In the genomic region with DNA sequence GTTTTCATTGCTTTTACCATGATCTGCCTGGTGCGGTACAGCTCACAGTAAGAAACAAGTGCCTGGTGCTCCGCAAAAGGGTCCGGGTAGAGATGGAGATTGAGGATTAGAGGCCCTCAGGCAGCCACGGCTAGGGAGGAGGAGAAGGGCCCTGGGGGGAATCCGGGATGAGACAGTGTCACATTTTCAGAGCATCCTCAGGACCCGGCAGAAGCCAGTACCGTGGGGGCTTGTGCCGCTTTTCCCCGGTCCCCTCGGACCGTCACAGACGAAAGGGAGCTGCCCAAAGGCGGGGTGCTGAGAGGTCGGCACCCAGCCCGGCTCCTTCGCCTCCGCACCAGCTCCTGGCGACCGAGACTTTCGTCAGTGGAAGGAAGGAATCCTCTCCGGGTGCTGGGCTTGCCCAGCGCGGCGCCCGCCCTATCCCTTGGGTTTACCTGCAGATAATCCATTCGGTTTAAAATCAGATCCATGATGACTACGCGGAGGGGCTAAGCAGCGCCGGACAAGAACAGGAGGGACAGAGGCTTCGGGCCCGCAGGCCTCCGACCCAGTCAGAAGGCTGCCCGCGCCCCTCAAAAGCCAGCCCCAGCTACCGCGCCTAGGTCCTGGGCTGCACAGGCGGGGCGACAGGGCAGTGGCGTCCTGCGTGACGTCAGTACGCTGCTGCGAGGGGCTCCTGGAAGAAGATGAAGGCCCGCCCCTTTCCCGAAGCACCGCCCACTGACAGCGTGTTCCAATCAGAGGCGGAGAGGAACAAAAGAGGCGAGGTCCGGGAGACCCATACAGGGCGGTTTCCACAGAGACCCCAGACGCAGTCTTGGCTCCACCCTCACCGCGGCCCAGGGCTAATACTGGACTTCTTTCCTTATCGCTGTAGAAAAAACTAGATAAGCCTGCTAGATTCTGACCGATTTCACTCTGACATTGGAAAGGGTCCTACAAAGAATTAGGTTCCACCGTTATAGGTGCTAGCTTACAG, we compare ENCODE assay signal across 8 cellular contexts. TPM values are rescaled to one million over a fixed set of nuclear protein-coding genes. Genes with fewer than 3 reads are reported as not detected.
A peak's percentile ranks its signal among the peaks of the same experiment; 100 is the strongest.
DNase-seq lines count a peak whose midpoint lies in the region; ATAC-seq and TF ChIP-seq lines count a peak whose summit lies in the region.

BBS7 (minus strand) TSS at position 634 of the 982 bp plus-strand sequence; CDS start at position 473, 161 bp downstream.

- H3K4me1 Mint-ChIP-seq in activated T-helper 1 cell treated with anti-CD3 and anti-CD28 coated beads, Interleukin-12 subunit alpha, Interleukin-12 subunit beta, Interleukin-2, Interleukin-4 antibody, amounts not matched to agents 30 ng/mL and 10 ng/mL and 1 ng/mL, durations not matched to agents 14 hours and 24 hours and 36 hours (ENCODE audit: low read depth): peaks cover 23% of the 10 kb centered on the region

- H2AFZ ChIP-seq in Karpas-422 (ENCODE audit: low read length): peak within 1 kb of the TSS; percentile 97

- TF ChIP-seq POLR2A in esophagus squamous epithelium (IDR thresholded peaks at IDR 0.05): peak in 2 of 4 donors; percentile 56 to 73

- peaks cover 22% of the 10 kb centered on the region for H3K27me3 Mint-ChIP-seq in activated T-helper 1 cell treated with anti-CD3 and anti-CD28 coated beads, Interleukin-12 subunit alpha, Interleukin-12 subunit beta, Interleukin-2, Interleukin-4 antibody, amounts not matched to agents 30 ng/mL and 10 ng/mL and 1 ng/mL, durations not matched to agents 14 hours and 24 hours and 36 hours (ENCODE audit: insufficient read depth)

- peak within 1 kb of the TSS; percentile 88 for H3K9ac ChIP-seq in Karpas-422 (ENCODE audit: low read length)

- intact Hi-C loops in activated T-helper 1 cell treated with anti-CD3 and anti-CD28 coated beads, Interleukin-12 subunit alpha, Interleukin-12 subunit beta, Interleukin-2, Interleukin-4 antibody, amounts not matched to agents 30 ng/mL and 10 ng/mL and 1 ng/mL, durations not matched to agents 14 hours and 24 hours and 36 hours (cut with micrococcal nuclease): loop anchor here (1.0 to 5.0 kb wide), 7 partner anchors 46 to 862 kb away; partner anchors contain the start of genes ANXA5, BBS12, BLTP1 and EXOSC9
- intact Hi-C loops in esophagus squamous epithelium (cut with DNase I): no loop called here

- H3K9me2 ChIP-seq in Karpas-422 (replicated peaks; ENCODE audit: insufficient read depth, low read length): no peaks in the 10 kb centered on the region

- H3K27ac ChIP-seq in Karpas-422 (ENCODE audit: low read length) (no peak within 1 kb of the TSS), esophagus squamous epithelium (peak within 1 kb of the TSS; percentile 88 to 95 (median 94))

- peak within 1 kb of the TSS; percentile 91 for H3K27ac Mint-ChIP-seq in activated T-helper 1 cell treated with anti-CD3 and anti-CD28 coated beads, Interleukin-12 subunit alpha, Interleukin-12 subunit beta, Interleukin-2, Interleukin-4 antibody, amounts not matched to agents 30 ng/mL and 10 ng/mL and 1 ng/mL, durations not matched to agents 14 hours and 24 hours and 36 hours

- peak within 1 kb of the TSS; percentile 84 for H3K4me2 ChIP-seq in Karpas-422 (ENCODE audit: low read depth, low read length, poor library complexity, severe bottlenecking)

- H3K79me2 ChIP-seq in Karpas-422 (ENCODE audit: low read length): peaks cover 29% of the 10 kb centered on the region

- peak within 1 kb of the TSS; percentile 99 for H3K4me3 Mint-ChIP-seq in activated T-helper 1 cell treated with anti-CD3 and anti-CD28 coated beads, Interleukin-12 subunit alpha, Interleukin-12 subunit beta, Interleukin-2, Interleukin-4 antibody, amounts not matched to agents 30 ng/mL and 10 ng/mL and 1 ng/mL, durations not matched to agents 14 hours and 24 hours and 36 hours

- no peaks in the 10 kb centered on the region for H3K9me3 Mint-ChIP-seq in activated T-helper 1 cell treated with anti-CD3 and anti-CD28 coated beads, Interleukin-12 subunit alpha, Interleukin-12 subunit beta, Interleukin-2, Interleukin-4 antibody, amounts not matched to agents 30 ng/mL and 10 ng/mL and 1 ng/mL, durations not matched to agents 14 hours and 24 hours and 36 hours

- TF ChIP-seq CTCF in esophagus squamous epithelium (IDR thresholded peaks at IDR 0.05): no peak

- H3K9me3 ChIP-seq in Karpas-422 (ENCODE audit: low read length) (no peaks in the 10 kb centered on the region), esophagus squamous epithelium (no peaks in the 10 kb centered on the region)

- peak; percentile 99 for ATAC-seq in GM21825 (IDR thresholded peaks at IDR 0.05; ENCODE audit: unreplicated experiment)

- WGBS in esophagus squamous epithelium, 2 donors: 0 to 2% methylated on average over 9 to 14 of the region's 58 CpGs

- DNase-seq in DMS79 treated with DMSO at 0.1 percent for 48 hours (lab: John Stamatoyannopoulos, UW) (peak; percentile 73), Karpas-422 (peak; percentile 99), RPMI7951 (ENCODE audit: low read depth) (peak; percentile 94), esophagus squamous epithelium (lab: John Stamatoyannopoulos, UW) (peak; percentile 80), myocyte (ENCODE audit: low read depth) (peak; percentile 98)
- peak; percentile 94 for DNase-seq in activated T-helper 1 cell treated with anti-CD3 and anti-CD28 coated beads, Interleukin-12 subunit alpha, Interleukin-12 subunit beta, Interleukin-2, Interleukin-4 antibody, amounts not matched to agents 30 ng/mL and 10 ng/mL and 1 ng/mL, durations not matched to agents 14 hours and 24 hours and 36 hours (ENCODE audit: low spot score)
- DNase-seq in stimulated activated CD8-positive, alpha-beta memory T cell treated with anti-CD3 and anti-CD28 coated beads, Interleukin-7, amount 100 ng/mL, for 48 hours (ENCODE audit: extremely low read depth in 1 of 2, low read depth in 1 of 2): peak; percentile 93 to 99

- H3K4me1 ChIP-seq in Karpas-422 (ENCODE audit: low read length) (peaks cover 15% of the 10 kb centered on the region), esophagus squamous epithelium (peaks cover 3 to 16% (median 7%) of the 10 kb centered on the region in 3 donors)

- no peaks in the 10 kb centered on the region for H4K20me1 ChIP-seq in Karpas-422 (ENCODE audit: insufficient read depth, low read depth, low read length)

- H3K36me3 Mint-ChIP-seq in activated T-helper 1 cell treated with anti-CD3 and anti-CD28 coated beads, Interleukin-12 subunit alpha, Interleukin-12 subunit beta, Interleukin-2, Interleukin-4 antibody, amounts not matched to agents 30 ng/mL and 10 ng/mL and 1 ng/mL, durations not matched to agents 14 hours and 24 hours and 36 hours (ENCODE audit: low read depth): peaks cover 20% of the 10 kb centered on the region

- H3K4me3 ChIP-seq in Karpas-422 (ENCODE audit: low read length) (peak within 1 kb of the TSS; percentile 87), esophagus squamous epithelium (peak within 1 kb of the TSS; percentile 71 to 93 (median 76))

- H3K36me3 ChIP-seq in Karpas-422 (ENCODE audit: insufficient read depth, low read length) (peaks cover 24% of the 10 kb centered on the region), esophagus squamous epithelium (peaks cover 0 to 20% (median 0%) of the 10 kb centered on the region in 3 donors)

- H3K27me3 ChIP-seq in Karpas-422 (ENCODE audit: low read length) (no peaks in the 10 kb centered on the region), esophagus squamous epithelium (no peaks in the 10 kb centered on the region)

RNA-seq across cellular contexts. Expression of gene BBS7, which starts in this region (rescaled TPM):
- total RNA-seq in Karpas-422 (2014; rRNA removed; shearing (Covaris generic); ENCODE audit: low replicate concordance): 15.0 and 28.4 TPM in 2 replicates
- 13.9 and 15.4 TPM in 2 replicates for total RNA-seq in RPMI7951 (2014; rRNA removed; shearing (Covaris generic))
- total RNA-seq in activated T-helper 1 cell treated with anti-CD3 and anti-CD28 coated beads, Interleukin-12 subunit alpha, Interleukin-12 subunit beta, Interleukin-2, Interleukin-4 antibody, amounts not matched to agents 30 ng/mL and 10 ng/mL and 1 ng/mL, durations not matched to agents 14 hours and 24 hours and 36 hours: 16.9 and 20.2 TPM in 2 replicates
- total RNA-seq in esophagus squamous epithelium (10 to 100 TPM; 10.5 to 16.6 (median 11.8) TPM), myocyte (18.5 and 19.8 TPM in 2 replicates)
- polyA plus RNA-seq in myocyte (2012): 9.6 TPM
